ENCODE assay signal across 8 cellular contexts in the genomic region with DNA sequence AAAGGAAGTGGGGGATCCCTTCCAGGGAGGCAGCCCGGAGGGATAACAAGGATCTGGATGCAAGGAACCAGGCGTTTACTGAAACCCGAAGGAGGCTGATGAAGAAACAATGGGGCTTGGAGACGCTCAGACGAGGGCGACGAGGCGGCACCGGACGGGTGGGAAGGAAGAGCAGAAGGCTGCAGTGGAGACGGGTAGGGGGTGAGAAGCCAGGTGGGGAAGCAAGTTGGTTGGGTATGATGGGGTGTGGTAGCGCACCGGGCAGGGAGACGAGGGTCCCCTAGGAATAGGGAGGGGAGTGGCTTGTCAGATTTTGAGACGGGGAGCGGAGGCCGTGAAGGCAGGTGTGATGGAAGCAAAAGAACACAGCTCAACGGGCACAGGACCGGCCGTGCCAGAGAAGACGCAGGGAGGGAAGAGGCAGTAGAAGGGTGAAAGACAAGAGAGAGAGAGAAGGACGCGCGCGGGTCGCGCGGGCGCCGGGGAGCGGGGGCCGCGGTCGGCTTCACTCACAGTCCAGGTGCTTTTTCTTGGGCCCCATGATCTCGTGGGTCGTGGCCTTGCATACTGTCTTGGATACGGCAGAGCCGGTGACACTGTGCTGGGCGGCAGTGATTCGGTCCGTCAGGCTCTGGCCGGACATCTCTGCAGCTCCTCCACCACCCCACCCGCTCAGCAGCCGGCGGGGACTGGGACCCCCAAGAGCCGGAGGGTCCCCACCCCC. TPM values are rescaled to one million over a fixed set of nuclear protein-coding genes. Genes with fewer than 3 reads are reported as not detected.
DNase-seq lines count a peak whose midpoint lies in the region; ATAC-seq, FAIRE-seq and TF ChIP-seq lines count a peak whose summit lies in the region.

No MANE protein-coding gene starts in this region.

- no peak for TF ChIP-seq CTCF in CD4-positive, alpha-beta T cell (IDR thresholded peaks at IDR 0.05)
- no peak for TF ChIP-seq CTCF in SU-DHL-6 (IDR thresholded peaks at IDR 0.05; ENCODE audit: insufficient read depth, low read length, poor library complexity, severe bottlenecking)
- TF ChIP-seq CTCF in astrocyte (IDR thresholded peaks at IDR 0.05; ENCODE audit: insufficient read depth, low read depth, low read length) = no peak
- no peak for TF ChIP-seq CTCF in sigmoid colon (IDR thresholded peaks at IDR 0.05)

- POLR2A ChIA-PET in CD4-positive, alpha-beta T cell (lab: Charles Lee) = interaction anchor here (0.5 to 3.8 kb wide), 29 partner anchors 9 to 440 kb away, joined by 3 to 27 read pairs (median 5); a partner anchor contains a TSS

- peak overlapping the region; percentile 82 for H3K27ac Mint-ChIP-seq in CD4-positive, alpha-beta T cell
- peak overlapping the region; percentile 99 for H3K27ac Mint-ChIP-seq in astrocyte (ENCODE audit: unreplicated experiment)

- WGBS in sigmoid colon, 2 donors = 0% methylated on average over 46 of the region's 46 CpGs

- peak overlapping the region; percentile 96 for H3K4me3 ChIP-seq in SU-DHL-6 (ENCODE audit: insufficient read depth, low read length, poor library complexity, severe bottlenecking)
- peak overlapping the region; percentile 96 for H3K4me3 ChIP-seq in astrocyte (ENCODE audit: insufficient read depth, low read depth, low read length)
- peak overlapping the region; percentile 92 for H3K4me3 ChIP-seq in iPS-11a (ENCODE audit: low read depth, low read length)
- H3K4me3 ChIP-seq in sigmoid colon = peak overlapping the region; percentile 88 to 98 (median 94)

- peaks cover 14% of the 10 kb centered on the region for H3K36me3 Mint-ChIP-seq in CD4-positive, alpha-beta T cell (ENCODE audit: low read depth)
- no peaks in the 10 kb centered on the region for H3K36me3 Mint-ChIP-seq in astrocyte (ENCODE audit: low read depth, unreplicated experiment)

- DNase-seq in CD4-positive, alpha-beta T cell = peak; percentile 6 to 42 (median 18)
- no peak for DNase-seq in astrocyte (ENCODE audit: low read depth)
- DNase-seq in sigmoid colon = peak; percentile 79
- DNase-seq in RCC 7860 (ENCODE audit: low spot score) = no peak

- no peak for TF ChIP-seq EP300 in sigmoid colon (IDR thresholded peaks at IDR 0.05)

- H3K9me2 ChIP-seq in SU-DHL-6 (replicated peaks; ENCODE audit: insufficient read depth, low read length) = no peaks in the 10 kb centered on the region

- peaks cover 28% of the 10 kb centered on the region for H4K20me1 ChIP-seq in SU-DHL-6 (ENCODE audit: low read depth, low read length)
- H4K20me1 ChIP-seq in astrocyte (ENCODE audit: insufficient read depth, low read length) = peaks cover 51% of the 10 kb centered on the region

- H3K4me1 Mint-ChIP-seq in CD4-positive, alpha-beta T cell (ENCODE audit: low read depth) = peaks cover 48% of the 10 kb centered on the region
- H3K4me1 Mint-ChIP-seq in astrocyte (ENCODE audit: low read depth, unreplicated experiment) = peaks cover 30% of the 10 kb centered on the region

- peak; percentile 6 for ATAC-seq in CD4-positive, alpha-beta T cell (ENCODE audit: poor library complexity)
- ATAC-seq in GM19328 (IDR thresholded peaks at IDR 0.05; ENCODE audit: unreplicated experiment) (peak; percentile 5), HG03442 (IDR thresholded peaks at IDR 0.05; ENCODE audit: unreplicated experiment) (peak; percentile 3)

- H3K79me2 ChIP-seq in SU-DHL-6 (ENCODE audit: insufficient read depth, low read length) = peaks cover 53% of the 10 kb centered on the region
- H3K79me2 ChIP-seq in astrocyte (ENCODE audit: insufficient read depth, low read length) = peaks cover 56% of the 10 kb centered on the region

- intact Hi-C loops in CD4-positive, alpha-beta T cell (cut with DNase I, micrococcal nuclease) = loop anchor here (2.0 to 10.0 kb wide), 7 partner anchors 25 to 441 kb away; a partner anchor contains a TSS
- intact Hi-C loops in sigmoid colon (cut with DNase I) = loop anchor here (2.0 to 10.0 kb wide), 6 partner anchors 51 to 383 kb away; a partner anchor contains a TSS

- no peaks in the 10 kb centered on the region for H3K9me3 ChIP-seq in CD4-positive, alpha-beta T cell (ENCODE audit: control insufficient read depth, low read length)
- H3K9me3 ChIP-seq in SU-DHL-6 (ENCODE audit: insufficient read depth, low read length) (no peaks in the 10 kb centered on the region), astrocyte (ENCODE audit: insufficient read depth, low read depth, low read length) (no peaks in the 10 kb centered on the region), sigmoid colon (no peaks in the 10 kb centered on the region)

- H3K36me3 ChIP-seq in SU-DHL-6 (ENCODE audit: low read length) (no peaks in the 10 kb centered on the region), astrocyte (ENCODE audit: insufficient read depth, low read length) (no peaks in the 10 kb centered on the region), sigmoid colon (no peaks in the 10 kb centered on the region)

- H3K4me2 ChIP-seq in SU-DHL-6 (ENCODE audit: low read depth, low read length, poor library complexity, severe bottlenecking) (peak overlapping the region; percentile 85), astrocyte (ENCODE audit: low read length) (peak overlapping the region; percentile 86)

- no peaks in the 10 kb centered on the region for H3K9me3 Mint-ChIP-seq in CD4-positive, alpha-beta T cell
- peaks cover 3% of the 10 kb centered on the region for H3K9me3 Mint-ChIP-seq in astrocyte (ENCODE audit: unreplicated experiment)

- H3K4me1 ChIP-seq in astrocyte (ENCODE audit: insufficient read depth, low read length) (peaks cover 20% of the 10 kb centered on the region), sigmoid colon (peaks cover 0 to 44% (median 36%) of the 10 kb centered on the region in 4 donors)

- H2AFZ ChIP-seq in SU-DHL-6 (ENCODE audit: low read depth, low read length, severe bottlenecking) = peak overlapping the region; percentile 30
- H2AFZ ChIP-seq in astrocyte (ENCODE audit: low read depth, low read length) = no peak overlapping the region

- FAIRE-seq in astrocyte (lab: Jason Lieb, UNC) (no peak), RCC 7860 (lab: Jason Lieb, UNC) (no peak)

- no peak for TF ChIP-seq POLR2A in sigmoid colon (IDR thresholded peaks at IDR 0.05)

- H3K4me3 Mint-ChIP-seq in CD4-positive, alpha-beta T cell = peak overlapping the region; percentile 87
- peak overlapping the region; percentile 97 for H3K4me3 Mint-ChIP-seq in astrocyte (ENCODE audit: unreplicated experiment)

- H3K9ac ChIP-seq in SU-DHL-6 (ENCODE audit: low read length) (peak overlapping the region; percentile 86), astrocyte (ENCODE audit: low read length) (peak overlapping the region; percentile 97)

- H3K27me3 ChIP-seq in CD4-positive, alpha-beta T cell (ENCODE audit: control insufficient read depth, insufficient read depth, low read length) = no peaks in the 10 kb centered on the region
- H3K27me3 ChIP-seq in SU-DHL-6 (ENCODE audit: low read length) (no peaks in the 10 kb centered on the region), astrocyte (ENCODE audit: insufficient read depth, low read length) (no peaks in the 10 kb centered on the region), sigmoid colon (no peaks in the 10 kb centered on the region)

- H3K27me3 Mint-ChIP-seq in CD4-positive, alpha-beta T cell = no peaks in the 10 kb centered on the region
- no peaks in the 10 kb centered on the region for H3K27me3 Mint-ChIP-seq in astrocyte (ENCODE audit: low read depth, unreplicated experiment)

- H3F3A ChIP-seq in SU-DHL-6 (ENCODE audit: insufficient read depth) = peaks cover 21% of the 10 kb centered on the region

- CTCF ChIA-PET in CD4-positive, alpha-beta T cell (lab: Charles Lee) = interaction anchor here (0.8 to 6.3 kb wide), 5 partner anchors 26 to 223 kb away, joined by 3 to 42 read pairs (median 5); no protein-coding TSS in a partner anchor

- H3K27ac ChIP-seq in CD4-positive, alpha-beta T cell (ENCODE audit: low read depth, low read length) = peak overlapping the region; percentile 75
- H3K27ac ChIP-seq in SU-DHL-6 (ENCODE audit: low read depth, low read length) = peak overlapping the region; percentile 78
- H3K27ac ChIP-seq in astrocyte (ENCODE audit: low read depth, low read length) = peak overlapping the region; percentile 100
- peak overlapping the region; percentile 95 to 99 (median 97) for H3K27ac ChIP-seq in sigmoid colon

RNA-seq across cellular contexts. Expression of a gene that starts 0.6 kb away (rescaled TPM):
- total RNA-seq in CD4-positive, alpha-beta T cell = 10 to 100 TPM; 73.3 to 77.3 TPM
- total RNA-seq in astrocyte (254 and 260 TPM in 2 replicates), sigmoid colon (100 to 1,000 TPM; 213 to 250 (median 230) TPM)
- 100 to 1,000 TPM in 1 of 3 donors, 10 to 100 TPM in 2; 55.3 to 100 (median 81.1) TPM for polyA plus RNA-seq in sigmoid colon

Comparison
In these comparisons a context has a peak if more than half of its experiments do, and no peak if none do; other contexts are left out.
1. DNase-seq: peak in CD4-positive, alpha-beta T cell (10 of 10) and sigmoid colon (single experiment); none in astrocyte (single experiment) and RCC 7860 (single experiment).
2. Peak in every context shown above with its lines, with median percentiles within 50 percentile points of each other: ATAC-seq, H3K27ac ChIP-seq and H3K4me3 ChIP-seq.